In genomic region chr16:56005958-56006357, GRCh38 we compare ENCODE assay signal across 1 cellular context.
A peak's percentile ranks its signal among the peaks of the same experiment; 100 is the strongest.
TF ChIP-seq lines count a peak whose summit lies in the region.

No MANE protein-coding gene starts in this region.

TF ChIP-seq in neural cell, 6 proteins besides CTCF, POLR2A, EP300 and RAD21 (continued from another document):
- TF ChIP-seq REST (IDR thresholded peaks at IDR 0.05; ENCODE audit: borderline replicate concordance) (peak; percentile 86), EZH2 (IDR thresholded peaks at IDR 0.05; ENCODE audit: borderline replicate concordance, insufficient read depth, low read length, poor library complexity, severe bottlenecking) (no peak), POLR2AphosphoS5 (IDR thresholded peaks at IDR 0.05) (peak; percentile 81), TAF1 (IDR thresholded peaks at IDR 0.05; ENCODE audit: low read depth) (no peak)
